ENCODE assay signal across 1 cellular context in genomic region chr12:58919271-58920101, GRCh38.
TF ChIP-seq lines count a peak whose summit lies in the region.

No MANE protein-coding gene starts in this region.

TF ChIP-seq in HEK293, 187 proteins besides CTCF, POLR2A, EP300 and RAD21 (continued from another document and continues in another):
- TF ChIP-seq, protein P1, sequence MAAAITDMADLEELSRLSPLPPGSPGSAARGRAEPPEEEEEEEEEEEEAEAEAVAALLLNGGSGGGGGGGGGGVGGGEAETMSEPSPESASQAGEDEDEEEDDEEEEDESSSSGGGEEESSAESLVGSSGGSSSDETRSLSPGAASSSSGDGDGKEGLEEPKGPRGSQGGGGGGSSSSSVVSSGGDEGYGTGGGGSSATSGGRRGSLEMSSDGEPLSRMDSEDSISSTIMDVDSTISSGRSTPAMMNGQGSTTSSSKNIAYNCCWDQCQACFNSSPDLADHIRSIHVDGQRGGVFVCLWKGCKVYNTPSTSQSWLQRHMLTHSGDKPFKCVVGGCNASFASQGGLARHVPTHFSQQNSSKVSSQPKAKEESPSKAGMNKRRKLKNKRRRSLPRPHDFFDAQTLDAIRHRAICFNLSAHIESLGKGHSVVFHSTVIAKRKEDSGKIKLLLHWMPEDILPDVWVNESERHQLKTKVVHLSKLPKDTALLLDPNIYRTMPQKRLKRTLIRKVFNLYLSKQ (tag by site-specific recombination; IDR thresholded peaks at IDR 0.05; ENCODE audit: borderline replicate concordance) = no peak
- TF ChIP-seq ZNF248 (tag by site-specific recombination; IDR thresholded peaks at IDR 0.05) (no peak), ZNF433 (tag by site-specific recombination; IDR thresholded peaks at IDR 0.05; ENCODE audit: low read depth) (no peak), HOXD13 (CRISPR knock-in tag; IDR thresholded peaks at IDR 0.05; ENCODE audit: borderline replicate concordance) (no peak), ZNF660 (tag by site-specific recombination; IDR thresholded peaks at IDR 0.05) (peak; percentile 69), ZNF549 (tag by site-specific recombination; IDR thresholded peaks at IDR 0.05) (no peak), ZNF2 (tag by site-specific recombination; IDR thresholded peaks at IDR 0.05) (0 out of 2 replicates have a peak, but pooled peaks have one; percentile 46), ZNF274 (IDR thresholded peaks at IDR 0.05; ENCODE audit: low read length) (no peak), ZNF274 (tag by site-specific recombination; IDR thresholded peaks at IDR 0.05; ENCODE audit: borderline replicate concordance) (no peak), ZNF211 (tag by site-specific recombination; IDR thresholded peaks at IDR 0.05; ENCODE audit: low read depth) (no peak), ZBTB20 (tag by site-specific recombination; IDR thresholded peaks at IDR 0.05) (peak; percentile 62), ZNF350 (tag by site-specific recombination; IDR thresholded peaks at IDR 0.05) (no peak), ZNF121 (tag by site-specific recombination; IDR thresholded peaks at IDR 0.05) (no peak), ZIC2 (tag by site-specific recombination; IDR thresholded peaks at IDR 0.05) (no peak), TCF7L2 (IDR thresholded peaks at IDR 0.05; ENCODE audit: borderline replicate concordance, low read depth, low read length) (no peak), PRDM6 (tag by site-specific recombination; IDR thresholded peaks at IDR 0.05) (no peak), ZNF175 (tag by site-specific recombination; IDR thresholded peaks at IDR 0.05) (no peak), ZNF366 (tag by site-specific recombination; conservative IDR thresholded peaks at IDR 0.05) (no peak), ZNF530 (tag by site-specific recombination; IDR thresholded peaks at IDR 0.05; ENCODE audit: low read depth) (no peak), SP2 (tag by site-specific recombination; IDR thresholded peaks at IDR 0.05) (no peak), TRIM28 (IDR thresholded peaks at IDR 0.05; ENCODE audit: borderline replicate concordance, low read length) (no peak), ZNF623 (tag by site-specific recombination; IDR thresholded peaks at IDR 0.05) (no peak), GLIS2 (tag by site-specific recombination; IDR thresholded peaks at IDR 0.05) (no peak; the same call in 1 of the 2 replicates), ZNF544 (tag by site-specific recombination; IDR thresholded peaks at IDR 0.05) (no peak), EGR2 (tag by site-specific recombination; IDR thresholded peaks at IDR 0.05; ENCODE audit: low read depth) (peak; percentile 71), YY1 (tag by site-specific recombination; IDR thresholded peaks at IDR 0.05) (no peak), ZBTB8A (tag by site-specific recombination; IDR thresholded peaks at IDR 0.05) (peak; percentile 75), ZNF501 (tag by site-specific recombination; IDR thresholded peaks at IDR 0.05) (peak; percentile 31; the same call in 1 of the 2 replicates), REPIN1 (tag by site-specific recombination; IDR thresholded peaks at IDR 0.05; ENCODE audit: low read depth) (no peak), ZFP41 (tag by site-specific recombination; IDR thresholded peaks at IDR 0.05; ENCODE audit: borderline replicate concordance) (no peak), ZNF157 (tag by site-specific recombination; IDR thresholded peaks at IDR 0.05) (no peak), KLF16 (tag by site-specific recombination; IDR thresholded peaks at IDR 0.05) (peak; percentile 47; the same call in 1 of the 2 replicates), ZNF114 (tag by site-specific recombination; IDR thresholded peaks at IDR 0.05) (no peak), ZNF707 (tag by site-specific recombination; IDR thresholded peaks at IDR 0.05) (no peak), ZNF776 (tag by site-specific recombination; IDR thresholded peaks at IDR 0.05; ENCODE audit: borderline replicate concordance) (no peak), ZEB2 (tag by site-specific recombination; IDR thresholded peaks at IDR 0.05) (peak; percentile 55; the same call in 1 of the 2 replicates), ZNF521 (tag by site-specific recombination; IDR thresholded peaks at IDR 0.05) (no peak), ZNF747 (tag by site-specific recombination; IDR thresholded peaks at IDR 0.05) (no peak), ZNF292 (tag by site-specific recombination; IDR thresholded peaks at IDR 0.05; ENCODE audit: borderline replicate concordance, low read depth) (no peak), ZNF843 (tag by site-specific recombination; IDR thresholded peaks at IDR 0.05) (0 out of 2 replicates have a peak, but pooled peaks have one; percentile 23), ZNF155 (tag by site-specific recombination; IDR thresholded peaks at IDR 0.05) (no peak), ZSCAN30 (tag by site-specific recombination; IDR thresholded peaks at IDR 0.05) (peak; percentile 16; the same call in 1 of the 2 replicates), GLI4 (tag by site-specific recombination; IDR thresholded peaks at IDR 0.05) (no peak), ZNF423 (tag by site-specific recombination; IDR thresholded peaks at IDR 0.05) (no peak), ZNF335 (tag by site-specific recombination; conservative IDR thresholded peaks at IDR 0.05) (peak; percentile 31), ZNF768 (tag by site-specific recombination; IDR thresholded peaks at IDR 0.05) (no peak)
- TF ChIP-seq, protein P2, sequence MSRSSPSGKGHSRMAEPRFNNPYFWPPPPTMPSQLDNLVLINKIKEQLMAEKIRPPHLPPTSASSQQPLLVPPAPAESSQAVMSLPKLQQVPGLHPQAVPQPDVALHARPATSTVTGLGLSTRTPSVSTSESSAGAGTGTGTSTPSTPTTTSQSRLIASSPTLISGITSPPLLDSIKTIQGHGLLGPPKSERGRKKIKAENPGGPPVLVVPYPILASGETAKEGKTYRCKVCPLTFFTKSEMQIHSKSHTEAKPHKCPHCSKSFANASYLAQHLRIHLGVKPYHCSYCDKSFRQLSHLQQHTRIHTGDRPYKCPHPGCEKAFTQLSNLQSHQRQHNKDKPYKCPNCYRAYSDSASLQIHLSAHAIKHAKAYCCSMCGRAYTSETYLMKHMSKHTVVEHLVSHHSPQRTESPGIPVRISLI (tag by site-specific recombination; IDR thresholded peaks at IDR 0.05) = no peak
- TF ChIP-seq, protein P3, sequence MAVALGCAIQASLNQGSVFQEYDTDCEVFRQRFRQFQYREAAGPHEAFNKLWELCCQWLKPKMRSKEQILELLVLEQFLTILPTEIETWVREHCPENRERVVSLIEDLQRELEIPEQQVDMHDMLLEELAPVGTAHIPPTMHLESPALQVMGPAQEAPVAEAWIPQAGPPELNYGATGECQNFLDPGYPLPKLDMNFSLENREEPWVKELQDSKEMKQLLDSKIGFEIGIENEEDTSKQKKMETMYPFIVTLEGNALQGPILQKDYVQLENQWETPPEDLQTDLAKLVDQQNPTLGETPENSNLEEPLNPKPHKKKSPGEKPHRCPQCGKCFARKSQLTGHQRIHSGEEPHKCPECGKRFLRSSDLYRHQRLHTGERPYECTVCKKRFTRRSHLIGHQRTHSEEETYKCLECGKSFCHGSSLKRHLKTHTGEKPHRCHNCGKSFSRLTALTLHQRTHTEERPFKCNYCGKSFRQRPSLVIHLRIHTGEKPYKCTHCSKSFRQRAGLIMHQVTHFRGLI (tag by site-specific recombination; IDR thresholded peaks at IDR 0.05) = no peak
- TF ChIP-seq, protein P4, sequence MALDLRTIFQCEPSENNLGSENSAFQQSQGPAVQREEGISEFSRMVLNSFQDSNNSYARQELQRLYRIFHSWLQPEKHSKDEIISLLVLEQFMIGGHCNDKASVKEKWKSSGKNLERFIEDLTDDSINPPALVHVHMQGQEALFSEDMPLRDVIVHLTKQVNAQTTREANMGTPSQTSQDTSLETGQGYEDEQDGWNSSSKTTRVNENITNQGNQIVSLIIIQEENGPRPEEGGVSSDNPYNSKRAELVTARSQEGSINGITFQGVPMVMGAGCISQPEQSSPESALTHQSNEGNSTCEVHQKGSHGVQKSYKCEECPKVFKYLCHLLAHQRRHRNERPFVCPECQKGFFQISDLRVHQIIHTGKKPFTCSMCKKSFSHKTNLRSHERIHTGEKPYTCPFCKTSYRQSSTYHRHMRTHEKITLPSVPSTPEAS (tag by site-specific recombination; IDR thresholded peaks at IDR 0.05) = no peak
- TF ChIP-seq, protein P5, sequence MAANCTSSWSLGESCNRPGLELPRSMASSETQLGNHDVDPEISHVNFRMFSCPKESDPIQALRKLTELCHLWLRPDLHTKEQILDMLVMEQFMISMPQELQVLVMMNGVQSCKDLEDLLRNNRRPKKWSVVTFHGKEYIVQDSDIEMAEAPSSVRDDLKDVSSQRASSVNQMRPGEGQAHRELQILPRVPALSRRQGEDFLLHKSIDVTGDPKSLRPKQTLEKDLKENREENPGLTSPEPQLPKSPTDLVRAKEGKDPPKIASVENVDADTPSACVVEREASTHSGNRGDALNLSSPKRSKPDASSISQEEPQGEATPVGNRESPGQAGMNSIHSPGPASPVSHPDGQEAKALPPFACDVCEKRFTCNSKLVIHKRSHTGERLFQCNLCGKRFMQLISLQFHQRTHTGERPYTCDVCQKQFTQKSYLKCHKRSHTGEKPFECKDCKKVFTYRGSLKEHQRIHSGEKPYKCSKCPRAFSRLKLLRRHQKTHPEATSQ (tag by site-specific recombination; IDR thresholded peaks at IDR 0.05) = no peak
- TF ChIP-seq, protein P6, sequence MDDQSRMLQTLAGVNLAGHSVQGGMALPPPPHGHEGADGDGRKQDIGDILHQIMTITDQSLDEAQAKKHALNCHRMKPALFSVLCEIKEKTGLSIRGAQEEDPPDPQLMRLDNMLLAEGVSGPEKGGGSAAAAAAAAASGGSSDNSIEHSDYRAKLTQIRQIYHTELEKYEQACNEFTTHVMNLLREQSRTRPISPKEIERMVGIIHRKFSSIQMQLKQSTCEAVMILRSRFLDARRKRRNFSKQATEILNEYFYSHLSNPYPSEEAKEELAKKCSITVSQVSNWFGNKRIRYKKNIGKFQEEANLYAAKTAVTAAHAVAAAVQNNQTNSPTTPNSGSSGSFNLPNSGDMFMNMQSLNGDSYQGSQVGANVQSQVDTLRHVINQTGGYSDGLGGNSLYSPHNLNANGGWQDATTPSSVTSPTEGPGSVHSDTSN (CRISPR knock-in tag; IDR thresholded peaks at IDR 0.05) = no peak
- TF ChIP-seq, protein P7, sequence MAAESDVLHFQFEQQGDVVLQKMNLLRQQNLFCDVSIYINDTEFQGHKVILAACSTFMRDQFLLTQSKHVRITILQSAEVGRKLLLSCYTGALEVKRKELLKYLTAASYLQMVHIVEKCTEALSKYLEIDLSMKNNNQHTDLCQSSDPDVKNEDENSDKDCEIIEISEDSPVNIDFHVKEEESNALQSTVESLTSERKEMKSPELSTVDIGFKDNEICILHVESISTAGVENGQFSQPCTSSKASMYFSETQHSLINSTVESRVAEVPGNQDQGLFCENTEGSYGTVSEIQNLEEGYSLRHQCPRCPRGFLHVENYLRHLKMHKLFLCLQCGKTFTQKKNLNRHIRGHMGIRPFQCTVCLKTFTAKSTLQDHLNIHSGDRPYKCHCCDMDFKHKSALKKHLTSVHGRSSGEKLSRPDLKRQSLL (tag by site-specific recombination; IDR thresholded peaks at IDR 0.05) = no peak
- TF ChIP-seq, protein P8, sequence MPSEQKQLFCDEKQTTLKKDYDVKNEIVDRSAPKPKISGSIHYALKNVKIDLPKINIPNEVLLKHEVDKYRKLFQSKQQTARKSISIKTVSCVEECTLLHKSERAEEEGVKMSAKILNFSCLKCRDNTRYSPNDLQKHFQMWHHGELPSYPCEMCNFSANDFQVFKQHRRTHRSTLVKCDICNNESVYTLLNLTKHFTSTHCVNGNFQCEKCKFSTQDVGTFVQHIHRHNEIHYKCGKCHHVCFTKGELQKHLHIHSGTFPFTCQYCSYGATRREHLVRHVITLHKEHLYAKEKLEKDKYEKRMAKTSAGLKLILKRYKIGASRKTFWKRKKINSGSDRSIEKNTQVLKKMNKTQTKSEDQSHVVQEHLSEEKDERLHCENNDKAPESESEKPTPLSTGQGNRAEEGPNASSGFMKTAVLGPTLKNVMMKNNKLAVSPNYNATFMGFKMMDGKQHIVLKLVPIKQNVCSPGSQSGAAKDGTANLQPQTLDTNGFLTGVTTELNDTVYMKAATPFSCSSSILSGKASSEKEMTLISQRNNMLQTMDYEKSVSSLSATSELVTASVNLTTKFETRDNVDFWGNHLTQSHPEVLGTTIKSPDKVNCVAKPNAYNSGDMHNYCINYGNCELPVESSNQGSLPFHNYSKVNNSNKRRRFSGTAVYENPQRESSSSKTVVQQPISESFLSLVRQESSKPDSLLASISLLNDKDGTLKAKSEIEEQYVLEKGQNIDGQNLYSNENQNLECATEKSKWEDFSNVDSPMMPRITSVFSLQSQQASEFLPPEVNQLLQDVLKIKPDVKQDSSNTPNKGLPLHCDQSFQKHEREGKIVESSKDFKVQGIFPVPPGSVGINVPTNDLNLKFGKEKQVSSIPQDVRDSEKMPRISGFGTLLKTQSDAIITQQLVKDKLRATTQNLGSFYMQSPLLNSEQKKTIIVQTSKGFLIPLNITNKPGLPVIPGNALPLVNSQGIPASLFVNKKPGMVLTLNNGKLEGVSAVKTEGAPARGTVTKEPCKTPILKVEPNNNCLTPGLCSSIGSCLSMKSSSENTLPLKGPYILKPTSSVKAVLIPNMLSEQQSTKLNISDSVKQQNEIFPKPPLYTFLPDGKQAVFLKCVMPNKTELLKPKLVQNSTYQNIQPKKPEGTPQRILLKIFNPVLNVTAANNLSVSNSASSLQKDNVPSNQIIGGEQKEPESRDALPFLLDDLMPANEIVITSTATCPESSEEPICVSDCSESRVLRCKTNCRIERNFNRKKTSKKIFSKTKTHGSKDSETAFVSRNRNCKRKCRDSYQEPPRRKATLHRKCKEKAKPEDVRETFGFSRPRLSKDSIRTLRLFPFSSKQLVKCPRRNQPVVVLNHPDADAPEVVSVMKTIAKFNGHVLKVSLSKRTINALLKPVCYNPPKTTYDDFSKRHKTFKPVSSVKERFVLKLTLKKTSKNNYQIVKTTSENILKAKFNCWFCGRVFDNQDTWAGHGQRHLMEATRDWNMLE (tag by site-specific recombination; conservative IDR thresholded peaks at IDR 0.05; ENCODE audit: low read depth) = no peak
